Comparison of ENCODE assay signal across 10 cellular contexts in the genomic region with DNA sequence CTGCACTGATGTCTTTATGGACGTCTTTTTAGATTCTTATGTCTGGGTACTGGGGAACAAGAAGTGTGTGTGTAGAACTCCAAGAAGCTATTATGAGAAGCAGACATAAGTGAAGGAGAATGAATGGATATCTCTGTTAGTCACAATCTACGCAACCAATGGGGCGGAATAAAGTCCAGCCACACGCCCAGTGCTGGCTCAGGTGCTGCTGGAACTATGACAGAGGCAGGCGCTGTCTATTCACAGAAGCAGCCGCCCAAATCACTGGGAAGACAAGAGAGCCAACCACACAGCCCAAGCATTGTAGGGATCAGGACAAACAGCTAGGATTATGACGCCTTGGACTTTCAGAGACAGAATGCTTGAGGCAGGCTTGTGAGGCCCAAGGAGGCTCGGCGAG. TPM values are rescaled to one million over a fixed set of nuclear protein-coding genes. Genes with fewer than 3 reads are reported as not detected.
DNase-seq lines count a peak whose midpoint lies in the region; ATAC-seq and TF ChIP-seq lines count a peak whose summit lies in the region.
"Had no signal": no experiment of that assay in that cellular context is flagged by ENCODE, and none has a peak within 500 bp of the region (broad histone marks: within the 10 kb centered on the region; RNA-seq: fewer than 3 reads in every experiment).

No MANE protein-coding gene starts in this region.

- peak overlapping the region; percentile 40 for H3K4me2 ChIP-seq in hepatocyte
- H3K4me2 ChIP-seq: A549 had no signal

- TF ChIP-seq POLR2A in ovary (IDR thresholded peaks at IDR 0.05), result no peak

- peaks cover 10% of the 10 kb centered on the region for H3K9me3 Mint-ChIP-seq in activated CD4-positive, alpha-beta T cell treated with anti-CD3 and anti-CD28 coated beads for 36 hours (ENCODE audit: low read depth)
- peaks cover 10% of the 10 kb centered on the region for H3K9me3 Mint-ChIP-seq in activated T-helper 1 cell treated with anti-CD3 and anti-CD28 coated beads, Interleukin-12 subunit alpha, Interleukin-12 subunit beta, Interleukin-2, Interleukin-4 antibody, amounts not matched to agents 30 ng/mL and 10 ng/mL and 1 ng/mL, durations not matched to agents 14 hours and 24 hours and 36 hours
- H3K9me3 Mint-ChIP-seq in progenitor cell of endocrine pancreas (ENCODE audit: low read depth), result peaks cover 5% of the 10 kb centered on the region

- H3K36me3 ChIP-seq in hepatocyte (replicated peaks; ENCODE audit: insufficient read depth, low read depth), result no peaks in the 10 kb centered on the region
- H3K36me3 ChIP-seq in ovary, result no peaks in the 10 kb centered on the region

- no peak for TF ChIP-seq EP300 in ovary (IDR thresholded peaks at IDR 0.05)

- H3K4me1 ChIP-seq in hepatocyte (ENCODE audit: insufficient read depth) (peaks cover 5% of the 10 kb centered on the region), ovary (ENCODE audit: insufficient read depth) (no peaks in the 10 kb centered on the region)

- H3K27me3 ChIP-seq in hepatocyte (no peaks in the 10 kb centered on the region), ovary (no peaks in the 10 kb centered on the region)
- H3K27me3 ChIP-seq: spleen had no signal

- no peak overlapping the region for H2AFZ ChIP-seq in hepatocyte

- no peak for DNase-seq in activated CD4-positive, alpha-beta T cell treated with anti-CD3 and anti-CD28 coated beads for 36 hours
- DNase-seq in activated CD4-positive, alpha-beta T cell treated with anti-CD3 and anti-CD28 coated beads for 4 hours, result no peak
- no peak for DNase-seq in activated T-helper 1 cell treated with anti-CD3 and anti-CD28 coated beads, Interleukin-12 subunit alpha, Interleukin-12 subunit beta, Interleukin-2, Interleukin-4 antibody, amounts not matched to agents 30 ng/mL and 10 ng/mL and 1 ng/mL, durations not matched to agents 14 hours and 24 hours and 36 hours (ENCODE audit: low spot score)
- DNase-seq in hepatocyte (ENCODE audit: low spot score) (peak; percentile 38), progenitor cell of endocrine pancreas (ENCODE audit: low spot score, unreplicated experiment) (no peak), ovary (no peak)
- DNase-seq in stimulated activated CD4-positive, alpha-beta T cell treated with anti-CD3 and anti-CD28 coated beads, Interleukin-1b, Interleukin-23, amount 100 ng/mL, for 48 hours, result no peak

- no peak for ATAC-seq in activated CD4-positive, alpha-beta T cell treated with anti-CD3 and anti-CD28 coated beads for 36 hours
- no peak for ATAC-seq in HG03039 (IDR thresholded peaks at IDR 0.05; ENCODE audit: unreplicated experiment)

- no peaks in the 10 kb centered on the region for H3K9me2 ChIP-seq in hepatocyte (replicated peaks; ENCODE audit: insufficient read depth)

- no peaks in the 10 kb centered on the region for H4K20me1 ChIP-seq in hepatocyte (ENCODE audit: insufficient read depth, poor library complexity, severe bottlenecking)

- intact Hi-C loops in activated CD4-positive, alpha-beta T cell treated with anti-CD3 and anti-CD28 coated beads for 36 hours (cut with DNase I, micrococcal nuclease), result no loop called here
- intact Hi-C loops in activated T-helper 1 cell treated with anti-CD3 and anti-CD28 coated beads, Interleukin-12 subunit alpha, Interleukin-12 subunit beta, Interleukin-2, Interleukin-4 antibody, amounts not matched to agents 30 ng/mL and 10 ng/mL and 1 ng/mL, durations not matched to agents 14 hours and 24 hours and 36 hours (cut with micrococcal nuclease), result loop anchor here (5.0 kb wide), 1 partner anchor 37 kb away; no protein-coding TSS in a partner anchor
- intact Hi-C loops in ovary (cut with DNase I), result no loop called here

- H3K4me3 ChIP-seq in hepatocyte, result no peak overlapping the region
- H3K4me3 ChIP-seq in ovary, result no peak overlapping the region
- H3K4me3 ChIP-seq: A549 had no signal

- 86% methylated on average over 9 of the region's 9 CpGs for WGBS in hepatocyte (ENCODE audit: low lambda C conversion rate, missing lambda C conversion rate)
- WGBS in ovary, 3 donors, result 90 to 96% (median 95%) methylated on average over 9 of the region's 9 CpGs

- POLR2A ChIA-PET in activated CD4-positive, alpha-beta T cell treated with anti-CD3 and anti-CD28 coated beads for 36 hours (lab: Charles Lee), result interaction anchor here (0.5 to 1.1 kb wide), 3 partner anchors 67 to 354 kb away, joined by 3 to 6 read pairs (median 3); a partner anchor contains a TSS

- H3K36me3 Mint-ChIP-seq in activated CD4-positive, alpha-beta T cell treated with anti-CD3 and anti-CD28 coated beads for 36 hours (ENCODE audit: low read depth), result peaks cover 71% of the 10 kb centered on the region
- peaks cover 83% of the 10 kb centered on the region for H3K36me3 Mint-ChIP-seq in activated T-helper 1 cell treated with anti-CD3 and anti-CD28 coated beads, Interleukin-12 subunit alpha, Interleukin-12 subunit beta, Interleukin-2, Interleukin-4 antibody, amounts not matched to agents 30 ng/mL and 10 ng/mL and 1 ng/mL, durations not matched to agents 14 hours and 24 hours and 36 hours (ENCODE audit: low read depth)
- H3K36me3 Mint-ChIP-seq in progenitor cell of endocrine pancreas (ENCODE audit: insufficient read depth), result peaks cover 47% of the 10 kb centered on the region

- no peaks in the 10 kb centered on the region for H3K79me2 ChIP-seq in hepatocyte

- CTCF ChIA-PET in activated CD4-positive, alpha-beta T cell treated with anti-CD3 and anti-CD28 coated beads for 36 hours (lab: Charles Lee), result interaction anchor here (0.5 to 10.6 kb wide), 22 partner anchors 10 to 387 kb away, joined by 3 to 172 read pairs (median 4); a partner anchor contains a TSS

- H3K27ac Mint-ChIP-seq in activated CD4-positive, alpha-beta T cell treated with anti-CD3 and anti-CD28 coated beads for 36 hours, result peak overlapping the region; percentile 85
- peak overlapping the region; percentile 63 for H3K27ac Mint-ChIP-seq in activated T-helper 1 cell treated with anti-CD3 and anti-CD28 coated beads, Interleukin-12 subunit alpha, Interleukin-12 subunit beta, Interleukin-2, Interleukin-4 antibody, amounts not matched to agents 30 ng/mL and 10 ng/mL and 1 ng/mL, durations not matched to agents 14 hours and 24 hours and 36 hours
- H3K27ac Mint-ChIP-seq in progenitor cell of endocrine pancreas, result peak overlapping the region; percentile 26

- H3K27me3 Mint-ChIP-seq in activated CD4-positive, alpha-beta T cell treated with anti-CD3 and anti-CD28 coated beads for 36 hours, result no peaks in the 10 kb centered on the region
- H3K27me3 Mint-ChIP-seq in activated T-helper 1 cell treated with anti-CD3 and anti-CD28 coated beads, Interleukin-12 subunit alpha, Interleukin-12 subunit beta, Interleukin-2, Interleukin-4 antibody, amounts not matched to agents 30 ng/mL and 10 ng/mL and 1 ng/mL, durations not matched to agents 14 hours and 24 hours and 36 hours (ENCODE audit: insufficient read depth), result no peaks in the 10 kb centered on the region
- no peaks in the 10 kb centered on the region for H3K27me3 Mint-ChIP-seq in progenitor cell of endocrine pancreas

- peak overlapping the region; percentile 56 for H3K4me3 Mint-ChIP-seq in activated CD4-positive, alpha-beta T cell treated with anti-CD3 and anti-CD28 coated beads for 36 hours
- H3K4me3 Mint-ChIP-seq in activated T-helper 1 cell treated with anti-CD3 and anti-CD28 coated beads, Interleukin-12 subunit alpha, Interleukin-12 subunit beta, Interleukin-2, Interleukin-4 antibody, amounts not matched to agents 30 ng/mL and 10 ng/mL and 1 ng/mL, durations not matched to agents 14 hours and 24 hours and 36 hours, result peak overlapping the region; percentile 5
- H3K4me3 Mint-ChIP-seq in progenitor cell of endocrine pancreas (ENCODE audit: low read depth), result no peak overlapping the region

- TF ChIP-seq CTCF in hepatocyte (IDR thresholded peaks at IDR 0.05; ENCODE audit: poor library complexity) (no peak), progenitor cell of endocrine pancreas (IDR thresholded peaks at IDR 0.05; ENCODE audit: unreplicated experiment) (no peak), ovary (IDR thresholded peaks at IDR 0.05) (no peak)

- H3K9me3 ChIP-seq in hepatocyte (ENCODE audit: low read depth), result peaks cover 2% of the 10 kb centered on the region
- H3K9me3 ChIP-seq in ovary, result peaks cover 0 to under 1% of the 10 kb centered on the region in 2 donors

- H3K27ac ChIP-seq in hepatocyte (peak overlapping the region; percentile 75), ovary (no peak overlapping the region)

- H3K4me1 Mint-ChIP-seq in activated CD4-positive, alpha-beta T cell treated with anti-CD3 and anti-CD28 coated beads for 36 hours, result peaks cover 80% of the 10 kb centered on the region
- peaks cover 86% of the 10 kb centered on the region for H3K4me1 Mint-ChIP-seq in activated T-helper 1 cell treated with anti-CD3 and anti-CD28 coated beads, Interleukin-12 subunit alpha, Interleukin-12 subunit beta, Interleukin-2, Interleukin-4 antibody, amounts not matched to agents 30 ng/mL and 10 ng/mL and 1 ng/mL, durations not matched to agents 14 hours and 24 hours and 36 hours (ENCODE audit: low read depth)
- H3K4me1 Mint-ChIP-seq in progenitor cell of endocrine pancreas (ENCODE audit: low read depth), result peaks cover 9% of the 10 kb centered on the region

RNA-seq across cellular contexts. Expression of a gene that starts 43.9 kb away (rescaled TPM):
- 10 to 100 TPM; 46.6 to 49.0 TPM for total RNA-seq in activated CD4-positive, alpha-beta T cell treated with anti-CD3 and anti-CD28 coated beads for 36 hours
- 58.3 and 62.1 TPM in 2 replicates for total RNA-seq in activated T-helper 1 cell treated with anti-CD3 and anti-CD28 coated beads, Interleukin-12 subunit alpha, Interleukin-12 subunit beta, Interleukin-2, Interleukin-4 antibody, amounts not matched to agents 30 ng/mL and 10 ng/mL and 1 ng/mL, durations not matched to agents 14 hours and 24 hours and 36 hours
- total RNA-seq in hepatocyte, result 6.0 and 8.4 TPM in 2 replicates
- 2.7 and 3.4 TPM in 2 replicates for polyA plus RNA-seq in hepatocyte
- total RNA-seq in progenitor cell of endocrine pancreas, result 0.72 and 0.91 TPM in 2 replicates
- 10 to 100 TPM in 5 of 7 donors, 1 to 10 TPM in 2; 6.8 to 29.0 (median 17.4) TPM for total RNA-seq in ovary
- polyA plus RNA-seq in ovary, result 10 to 100 TPM; 25.1 to 34.2 TPM
- polyA plus RNA-seq: A549 had no signal

Comparison
In these comparisons a context has a peak if more than half of its experiments do, and no peak if none do; other contexts are left out.
1. H3K27ac Mint-ChIP-seq: peak in every context shown above with its lines; median percentile 85 in activated CD4-positive, alpha-beta T cell treated with anti-CD3 and anti-CD28 coated beads for 36 hours; 63 in activated T-helper 1 cell treated with anti-CD3 and anti-CD28 coated beads, Interleukin-12 subunit alpha, Interleukin-12 subunit beta, Interleukin-2, Interleukin-4 antibody, amounts not matched to agents 30 ng/mL and 10 ng/mL and 1 ng/mL, durations not matched to agents 14 hours and 24 hours and 36 hours; 26 in progenitor cell of endocrine pancreas.